In the genomic region with DNA sequence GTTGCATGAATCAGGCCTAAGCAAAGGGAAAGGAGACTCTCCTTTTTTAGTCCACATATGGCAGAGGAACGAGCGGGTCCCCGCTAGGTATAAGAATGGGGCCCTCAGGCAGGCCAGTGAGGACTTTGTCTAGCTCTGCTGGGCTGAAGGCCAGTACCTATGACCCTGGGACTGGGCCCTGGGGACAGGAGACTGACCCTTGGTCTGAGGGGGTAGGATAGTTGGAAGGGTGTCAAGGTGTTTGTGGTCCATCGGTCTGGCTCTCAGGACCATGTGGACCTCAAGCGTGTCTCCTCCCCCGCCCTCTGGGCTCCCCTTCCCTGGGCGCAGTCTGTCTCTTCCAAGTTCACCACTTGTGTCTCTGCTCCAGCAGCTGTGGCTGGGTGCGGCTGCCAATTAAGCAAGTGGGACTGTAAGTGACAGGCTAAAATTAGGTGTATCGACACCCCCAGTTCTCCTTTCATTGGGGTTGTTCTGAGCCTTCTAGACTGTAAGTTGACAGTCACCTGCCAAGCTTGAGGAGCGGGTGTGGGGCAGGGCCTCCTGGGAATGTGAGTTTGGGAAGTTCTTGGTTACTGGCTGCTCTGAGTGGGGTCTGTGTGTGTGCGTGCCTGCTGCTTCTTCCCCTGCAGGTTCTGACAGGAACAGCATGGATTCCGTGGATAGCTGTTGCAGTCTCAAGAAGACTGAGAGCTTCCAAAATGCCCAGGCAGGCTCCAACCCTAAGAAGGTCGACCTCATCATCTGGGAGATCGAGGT, we compare ENCODE assay signal across 10 cellular contexts. TPM values are rescaled to one million over a fixed set of nuclear protein-coding genes. Genes with fewer than 3 reads are reported as not detected.
DNase-seq lines count a peak whose midpoint lies in the region; ATAC-seq and TF ChIP-seq lines count a peak whose summit lies in the region.
"Had no signal": no experiment of that assay in that cellular context is flagged by ENCODE, and none has a peak within 500 bp of the region (broad histone marks: within the 10 kb centered on the region; RNA-seq: fewer than 3 reads in every experiment).

No MANE protein-coding gene starts in this region.

- POLR2A ChIA-PET in HCT116 (lab: Charles Lee) (interaction anchor here (1.0 to 1.6 kb wide), 2 partner anchors 18 to 25 kb away, joined by 3 to 4 read pairs; a partner anchor contains a TSS), T-cell (lab: Charles Lee) (no interaction called here)

- DNase-seq in HCT116 (ENCODE audit: low read depth, low spot score): no peak
- DNase-seq in astrocyte of the spinal cord (ENCODE audit: low read depth, low spot score): no peak
- DNase-seq in right atrium auricular region (ENCODE audit: low spot score): no peak
- peak; percentile 60 to 90 for DNase-seq in gastrocnemius medialis
- DNase-seq in NCI-H2029 (lab: John Stamatoyannopoulos, UW): no peak
- no peak for DNase-seq in T-cell
- no peak for DNase-seq in osteocyte (ENCODE audit: extremely low spot score, unreplicated experiment)
- no peak for DNase-seq in amniotic stem cell (lab: John Stamatoyannopoulos, UW)
- DNase-seq: activated T-cell treated with anti-CD3 and anti-CD28 coated beads, Interleukin-2, amount 50 U/mL, for 4 hours had no signal

- peak overlapping the region; percentile 85 for H3K4me2 ChIP-seq in HCT116 (ENCODE audit: low read length)

- intact Hi-C loops in HCT116 (cut with micrococcal nuclease): loop anchor here (5.0 kb wide), 1 partner anchor 102 kb away; no protein-coding TSS in a partner anchor
- intact Hi-C loops in gastrocnemius medialis (cut with DNase I; ENCODE audit: low total_unique reads): loop anchor here (2.0 to 10.0 kb wide), 8 partner anchors 25 to 973 kb away; a partner anchor contains a TSS

- H3K4me1 Mint-ChIP-seq in T-cell (peaks cover 0 to 2% (median 0%) of the 10 kb centered on the region in 3 donors), osteocyte (ENCODE audit: unreplicated experiment) (peaks cover 6% of the 10 kb centered on the region)

- H3K27ac ChIP-seq in HCT116 (ENCODE audit: low read depth, low read length): peak overlapping the region; percentile 89
- peak overlapping the region; percentile 85 to 91 for H3K27ac ChIP-seq in right atrium auricular region
- H3K27ac ChIP-seq in gastrocnemius medialis: peak overlapping the region; percentile 93 to 99 (median 95)
- H3K27ac ChIP-seq: SJSA1 had no signal

- in situ Hi-C loops in astrocyte of the spinal cord (cut with HindIII; ENCODE audit: low sequenced_read_pairs) (no loop called here), gastrocnemius medialis (cut with MboI; ENCODE audit: low sequenced_read_pairs in 4 of 4) (loop anchor here in 1 of 4 donors (25.0 kb wide), 1 partner anchor 1003 kb away; no protein-coding TSS in a partner anchor)

- no peak overlapping the region for H2AFZ ChIP-seq in HCT116 (ENCODE audit: low read depth, low read length, poor library complexity, severe bottlenecking)

- H3K27me3 Mint-ChIP-seq in T-cell (no peaks in the 10 kb centered on the region), osteocyte (ENCODE audit: unreplicated experiment) (no peaks in the 10 kb centered on the region)

- peaks cover 30% of the 10 kb centered on the region for H3K36me3 Mint-ChIP-seq in T-cell
- H3K36me3 Mint-ChIP-seq in osteocyte (ENCODE audit: unreplicated experiment): peaks cover 14% of the 10 kb centered on the region

- H3K36me3 ChIP-seq in HCT116 (ENCODE audit: control insufficient read depth in 1 of 2, insufficient read depth in 2 of 2, low read length in 2 of 2): peaks cover 1 to 28% of the 10 kb centered on the region in 2 experiments; a peak in 2 of 4 replicates
- H3K36me3 ChIP-seq in right atrium auricular region: peaks cover 31% of the 10 kb centered on the region
- H3K36me3 ChIP-seq in gastrocnemius medialis: peaks cover 0 to 23% of the 10 kb centered on the region in 2 donors

- TF ChIP-seq POLR2A in HCT116 (IDR thresholded peaks at IDR 0.05; ENCODE audit: borderline replicate concordance, extremely low read depth, insufficient read depth, insufficient read length) (no peak), gastrocnemius medialis (IDR thresholded peaks at IDR 0.05) (peak; percentile 24 to 40)

- H3K79me2 ChIP-seq in HCT116 (ENCODE audit: insufficient read depth, low read length): peaks cover 45% of the 10 kb centered on the region

- peaks cover 10% of the 10 kb centered on the region; the same call in 1 of the 2 replicates for H4K20me1 ChIP-seq in HCT116 (ENCODE audit: insufficient read depth)

- no peak overlapping the region for H3K4me3 Mint-ChIP-seq in T-cell
- no peak overlapping the region for H3K4me3 Mint-ChIP-seq in osteocyte (ENCODE audit: unreplicated experiment)
- H3K4me3 Mint-ChIP-seq: activated T-cell treated with anti-CD3 and anti-CD28 coated beads, Interleukin-2, amount 50 U/mL, for 4 hours had no signal

- CTCF ChIA-PET in HCT116 (lab: Charles Lee): interaction anchor here (0.6 to 1.2 kb wide), 4 partner anchors 10 to 577 kb away, joined by 3 read pairs; no protein-coding TSS in a partner anchor
- CTCF ChIA-PET in T-cell (lab: Charles Lee): no interaction called here

- H3K9ac ChIP-seq in HCT116 (ENCODE audit: low read length): no peak overlapping the region

- ATAC-seq in HCT116 (no peak), gastrocnemius medialis (peak; percentile 41 to 52), T-cell (replicated peaks in 1 of 4) (no peak)
- ATAC-seq: activated T-cell treated with anti-CD3 and anti-CD28 coated beads, Interleukin-2, amount 50 U/mL, for 4 hours had no signal

- no peaks in the 10 kb centered on the region for H3K9me3 Mint-ChIP-seq in T-cell
- H3K9me3 Mint-ChIP-seq in osteocyte (ENCODE audit: unreplicated experiment): no peaks in the 10 kb centered on the region
- H3K9me3 Mint-ChIP-seq: activated T-cell treated with anti-CD3 and anti-CD28 coated beads, Interleukin-2, amount 50 U/mL, for 4 hours had no signal

- no TSS peak for BruUV-seq in HCT116 (replicated peaks; lab: Mats Ljungman, UMichigan)

- H3K27me3 ChIP-seq in HCT116 (ENCODE audit: insufficient read depth, low read length) (no peaks in the 10 kb centered on the region), right atrium auricular region (no peaks in the 10 kb centered on the region), gastrocnemius medialis (no peaks in the 10 kb centered on the region)
- H3K27me3 ChIP-seq: SJSA1 had no signal

- TF ChIP-seq CTCF in HCT116 (IDR thresholded peaks at IDR 0.05 in 2 of 3, conservative IDR thresholded peaks at IDR 0.05 in 1 of 3; ENCODE audit: borderline replicate concordance in 1 of 3, insufficient read depth in 1 of 3, low read depth in 2 of 3, low read length in 2 of 3) (peak in 1 of 3 experiments; percentile 33; a peak in 3 of 6 replicates), astrocyte of the spinal cord (IDR thresholded peaks at IDR 0.05; ENCODE audit: low read depth, low read length) (peak; percentile 17), right atrium auricular region (IDR thresholded peaks at IDR 0.05) (peak in 1 of 2 donors; percentile 18), gastrocnemius medialis (IDR thresholded peaks at IDR 0.05 in 4 of 5, conservative IDR thresholded peaks at IDR 0.05 in 1 of 5) (peak; percentile 46 to 66 (median 54)), osteocyte (IDR thresholded peaks at IDR 0.05) (no peak)

- H3K9me3 ChIP-seq in HCT116 (ENCODE audit: control insufficient read depth in 1 of 2, insufficient read depth in 1 of 2, low read depth in 1 of 2, low read length in 2 of 2) (no peaks in the 10 kb centered on the region), right atrium auricular region (no peaks in the 10 kb centered on the region), gastrocnemius medialis (no peaks in the 10 kb centered on the region)
- H3K9me3 ChIP-seq: SJSA1 had no signal

- TF ChIP-seq RAD21 in HCT116 (IDR thresholded peaks at IDR 0.05; ENCODE audit: low read depth): no peak

- H3K9me2 ChIP-seq in HCT116 (ENCODE audit: insufficient read depth): no peaks in the 10 kb centered on the region

- peak overlapping the region in 1 of 2 donors; percentile 22 for H3K27ac Mint-ChIP-seq in T-cell
- no peak overlapping the region for H3K27ac Mint-ChIP-seq in osteocyte (ENCODE audit: unreplicated experiment)

- H3K4me3 ChIP-seq in HCT116 (replicated peaks in 1 of 2; ENCODE audit: low read depth in 1 of 2, low read length in 2 of 2) (no peak overlapping the region), astrocyte of the spinal cord (ENCODE audit: low read depth, low read length) (no peak overlapping the region), right atrium auricular region (no peak overlapping the region), gastrocnemius medialis (peak overlapping the region in 2 of 4 donors; percentile 2 to 26)
- H3K4me3 ChIP-seq: SJSA1 had no signal

- RAD21 ChIA-PET in HCT116 (lab: Charles Lee; ENCODE audit: low non-redundant PET in 1 of 2, low total read pairs in 2 of 2, uncharacterized antibody in 2 of 2, unreplicated experiment in 2 of 2): no interaction called here

- H3K4me1 ChIP-seq in HCT116 (ENCODE audit: control insufficient read depth in 1 of 2, insufficient read depth in 2 of 2, low read length in 2 of 2) (peaks cover 51 to 53% of the 10 kb centered on the region in 2 experiments), right atrium auricular region (peaks cover 0 to 77% of the 10 kb centered on the region in 2 donors), gastrocnemius medialis (peaks cover 51 to 68% of the 10 kb centered on the region in 2 donors)

TF ChIP-seq in HCT116, 20 proteins besides CTCF, POLR2A, EP300 and RAD21 (continues in another document):
- TF ChIP-seq, protein P1, sequence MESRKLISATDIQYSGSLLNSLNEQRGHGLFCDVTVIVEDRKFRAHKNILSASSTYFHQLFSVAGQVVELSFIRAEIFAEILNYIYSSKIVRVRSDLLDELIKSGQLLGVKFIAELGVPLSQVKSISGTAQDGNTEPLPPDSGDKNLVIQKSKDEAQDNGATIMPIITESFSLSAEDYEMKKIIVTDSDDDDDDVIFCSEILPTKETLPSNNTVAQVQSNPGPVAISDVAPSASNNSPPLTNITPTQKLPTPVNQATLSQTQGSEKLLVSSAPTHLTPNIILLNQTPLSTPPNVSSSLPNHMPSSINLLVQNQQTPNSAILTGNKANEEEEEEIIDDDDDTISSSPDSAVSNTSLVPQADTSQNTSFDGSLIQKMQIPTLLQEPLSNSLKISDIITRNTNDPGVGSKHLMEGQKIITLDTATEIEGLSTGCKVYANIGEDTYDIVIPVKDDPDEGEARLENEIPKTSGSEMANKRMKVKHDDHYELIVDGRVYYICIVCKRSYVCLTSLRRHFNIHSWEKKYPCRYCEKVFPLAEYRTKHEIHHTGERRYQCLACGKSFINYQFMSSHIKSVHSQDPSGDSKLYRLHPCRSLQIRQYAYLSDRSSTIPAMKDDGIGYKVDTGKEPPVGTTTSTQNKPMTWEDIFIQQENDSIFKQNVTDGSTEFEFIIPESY (IDR thresholded peaks at IDR 0.05; ENCODE audit: extremely low read depth, insufficient replicate concordance, low read length): no peak

RNA-seq across cellular contexts. Expression of a gene that starts 24.5 kb away (rescaled TPM):
- total RNA-seq in HCT116 (2021; ENCODE audit: unreplicated experiment): 51.6 TPM
- polyA plus RNA-seq in HCT116 (2012): 70.8 and 76.9 TPM in 2 replicates
- 100 to 1,000 TPM in 1 of 2 donors, 10 to 100 TPM in 1; 90.4 to 139 TPM for total RNA-seq in right atrium auricular region
- 100 to 1,000 TPM in 2 of 4 donors, 10 to 100 TPM in 2; 57.5 to 174 (median 117) TPM for total RNA-seq in gastrocnemius medialis
- 10 to 100 TPM; 28.9 to 42.5 (median 35.6) TPM for total RNA-seq in T-cell
- total RNA-seq in osteocyte: 16.8 and 18.5 TPM in 2 replicates

Comparison
In these comparisons a context has a peak if more than half of its experiments do, and no peak if none do; other contexts are left out.
1. ATAC-seq: peak in gastrocnemius medialis (2 of 2); none in HCT116 (single experiment) and T-cell (0 of 4).
2. DNase-seq: peak in gastrocnemius medialis (2 of 2); none in HCT116 (single experiment), astrocyte of the spinal cord (single experiment), right atrium auricular region (single experiment), NCI-H2029 (single experiment), T-cell (0 of 34), osteocyte (single experiment) and amniotic stem cell (single experiment).
3. Peak in every context shown above with its lines, with median percentiles within 50 percentile points of each other: H3K27ac ChIP-seq.